1 cellular context compared by ENCODE assay signal in the genomic region with DNA sequence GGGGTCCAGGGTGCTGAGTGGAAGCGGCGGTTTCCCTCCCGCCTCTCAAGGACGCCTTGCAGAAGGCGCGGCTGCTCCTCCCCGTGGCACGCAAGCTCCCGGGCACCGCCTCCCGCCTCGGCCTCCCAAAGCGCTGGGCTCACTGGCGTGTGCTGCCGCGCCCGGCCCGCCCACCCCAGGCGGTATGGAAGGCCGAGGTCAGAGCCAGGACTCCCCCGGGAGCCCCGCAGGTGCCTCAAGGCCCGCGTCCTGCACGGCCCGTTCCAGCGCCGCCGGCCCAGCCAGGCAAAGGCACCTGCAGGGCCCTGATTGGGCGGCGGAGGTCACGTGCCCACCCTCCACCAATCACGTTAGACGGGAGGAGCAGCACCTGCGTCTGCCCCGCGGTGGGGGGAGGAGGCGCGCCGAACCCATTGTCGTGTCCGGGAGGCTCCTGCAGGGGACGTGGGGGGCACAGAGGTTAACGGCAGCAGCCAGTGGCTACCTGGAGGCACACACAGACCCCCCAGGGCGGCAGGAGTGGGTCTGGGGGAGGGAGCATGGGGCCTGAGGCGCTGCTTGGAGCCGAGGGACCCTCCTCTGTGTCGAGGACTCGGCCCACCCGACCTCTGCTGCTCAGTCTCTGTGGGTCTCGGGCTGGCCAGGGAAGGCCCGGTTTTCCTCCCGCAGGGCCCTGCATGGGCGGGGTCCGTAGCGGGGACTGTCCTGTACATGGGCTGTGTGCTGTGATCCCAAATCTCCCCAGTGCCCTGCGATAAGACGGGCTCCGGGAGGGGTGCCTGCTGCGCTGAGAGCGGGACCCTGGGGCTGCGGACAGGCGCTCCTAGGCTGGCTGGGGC.
A peak's percentile ranks its signal among the peaks of the same experiment; 100 is the strongest.
TF ChIP-seq lines count a peak whose summit lies in the region.

No MANE protein-coding gene starts in this region.

TF ChIP-seq in HCT116, 20 proteins besides CTCF, POLR2A, EP300 and RAD21 (continued from another document):
- TF ChIP-seq TCF7L2 (IDR thresholded peaks at IDR 0.05; ENCODE audit: borderline replicate concordance, extremely low read depth, insufficient read depth, insufficient read length) (peak; percentile 8), EZH2phosphoT487 (IDR thresholded peaks at IDR 0.05; ENCODE audit: borderline replicate concordance) (no peak), POLR2AphosphoS5 (IDR thresholded peaks at IDR 0.05; ENCODE audit: low read depth, low read length) (peak; percentile 84), CBX3 (IDR thresholded peaks at IDR 0.05; ENCODE audit: low read depth) (no peak), ELF1 (IDR thresholded peaks at IDR 0.05; ENCODE audit: borderline replicate concordance, low read depth) (no peak)
- TF ChIP-seq, protein P1, sequence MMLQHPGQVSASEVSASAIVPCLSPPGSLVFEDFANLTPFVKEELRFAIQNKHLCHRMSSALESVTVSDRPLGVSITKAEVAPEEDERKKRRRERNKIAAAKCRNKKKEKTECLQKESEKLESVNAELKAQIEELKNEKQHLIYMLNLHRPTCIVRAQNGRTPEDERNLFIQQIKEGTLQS (IDR thresholded peaks at IDR 0.05) = no peak
- TF ChIP-seq, protein P2, sequence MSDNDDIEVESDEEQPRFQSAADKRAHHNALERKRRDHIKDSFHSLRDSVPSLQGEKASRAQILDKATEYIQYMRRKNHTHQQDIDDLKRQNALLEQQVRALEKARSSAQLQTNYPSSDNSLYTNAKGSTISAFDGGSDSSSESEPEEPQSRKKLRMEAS (IDR thresholded peaks at IDR 0.05) = no peak
